Comparison of ENCODE assay signal across 8 cellular contexts in genomic region chr21:29298348-29299045, GRCh38. TPM values are rescaled to one million over a fixed set of nuclear protein-coding genes. Genes with fewer than 3 reads are reported as not detected.
DNase-seq lines count a peak whose midpoint lies in the region; ATAC-seq and TF ChIP-seq lines count a peak whose summit lies in the region.

Gene BACH1 (plus strand): TSS chr21:29298922. CDS start chr21:29321281, 22,359 bp downstream.

- peaks cover 4% of the 10 kb centered on the region for H3K9me3 Mint-ChIP-seq in activated CD4-positive, alpha-beta T cell treated with anti-CD3 and anti-CD28 coated beads, Interleukin-2, amount 10 ng/mL, durations not matched to agents 7 days and 5 days

- H3K4me3 Mint-ChIP-seq in activated CD4-positive, alpha-beta T cell treated with anti-CD3 and anti-CD28 coated beads, Interleukin-2, amount 10 ng/mL, durations not matched to agents 7 days and 5 days = peak within 1 kb of the TSS; percentile 78

- peak; percentile 91 for DNase-seq in Ammon's horn (ENCODE audit: low spot score)
- DNase-seq in GM19240 (ENCODE audit: insufficient read length, low spot score) = peak; percentile 56
- peak; percentile 97 for DNase-seq in NCI-H69 (lab: John Stamatoyannopoulos, UW)
- peak; percentile 81 for DNase-seq in activated CD4-positive, alpha-beta T cell treated with anti-CD3 and anti-CD28 coated beads, Interleukin-2, amount 10 ng/mL, durations not matched to agents 7 days and 5 days
- peak; percentile 21 for DNase-seq in cortex of kidney (lab: John Stamatoyannopoulos, UW)
- peak; percentile 93 to 98 for DNase-seq in left lung
- DNase-seq in stimulated activated CD4-positive, alpha-beta T cell treated with anti-CD3 and anti-CD28 coated beads, Interleukin-2, amount 100 ng/mL, for 48 hours = peak; percentile 85 to 88

- peak within 1 kb of the TSS; percentile 57 to 76 for H3K4me3 ChIP-seq in left lung

- peak within 1 kb of the TSS; percentile 82 for H3K27ac Mint-ChIP-seq in activated CD4-positive, alpha-beta T cell treated with anti-CD3 and anti-CD28 coated beads, Interleukin-2, amount 10 ng/mL, durations not matched to agents 7 days and 5 days

- CTCF ChIA-PET in activated CD4-positive, alpha-beta T cell treated with anti-CD3 and anti-CD28 coated beads, Interleukin-2, amount 10 ng/mL, durations not matched to agents 7 days and 5 days (lab: Charles Lee) = no interaction called here

- H3K4me1 ChIP-seq in left lung = peaks cover 31 to 52% of the 10 kb centered on the region in 2 donors

- POLR2A ChIA-PET in activated CD4-positive, alpha-beta T cell treated with anti-CD3 and anti-CD28 coated beads, Interleukin-2, amount 10 ng/mL, durations not matched to agents 7 days and 5 days (lab: Charles Lee) = no interaction called here

- H3K36me3 Mint-ChIP-seq in activated CD4-positive, alpha-beta T cell treated with anti-CD3 and anti-CD28 coated beads, Interleukin-2, amount 10 ng/mL, durations not matched to agents 7 days and 5 days (ENCODE audit: low read depth) = peaks cover 3% of the 10 kb centered on the region

- H3K27me3 Mint-ChIP-seq in activated CD4-positive, alpha-beta T cell treated with anti-CD3 and anti-CD28 coated beads, Interleukin-2, amount 10 ng/mL, durations not matched to agents 7 days and 5 days = no peaks in the 10 kb centered on the region

- intact Hi-C loops in left lung (cut with DNase I) = no loop called here

- H3K4me1 Mint-ChIP-seq in activated CD4-positive, alpha-beta T cell treated with anti-CD3 and anti-CD28 coated beads, Interleukin-2, amount 10 ng/mL, durations not matched to agents 7 days and 5 days = peaks cover 57% of the 10 kb centered on the region

- peak within 1 kb of the TSS; percentile 94 to 99 for H3K27ac ChIP-seq in left lung

- no peaks in the 10 kb centered on the region for H3K27me3 ChIP-seq in left lung

- H3K9me3 ChIP-seq in left lung = no peaks in the 10 kb centered on the region

- peak in 1 of 2 donors; percentile 58 for TF ChIP-seq CTCF in left lung (IDR thresholded peaks at IDR 0.05)

- peak; percentile 33 for ATAC-seq in HG03469 (IDR thresholded peaks at IDR 0.05; ENCODE audit: unreplicated experiment)
- ATAC-seq in left lung = peak; percentile 82

- no peaks in the 10 kb centered on the region for H3K36me3 ChIP-seq in left lung

RNA-seq across cellular contexts. Expression of gene BACH1, which starts in this region (rescaled TPM):
- 10 to 100 TPM; 21.1 to 23.4 TPM for total RNA-seq in activated CD4-positive, alpha-beta T cell treated with anti-CD3 and anti-CD28 coated beads, Interleukin-2, amount 10 ng/mL, durations not matched to agents 7 days and 5 days
- 100 to 1,000 TPM in 1 of 2 donors, 10 to 100 TPM in 1; 80.4 to 117 TPM for total RNA-seq in left lung

Comparison
In these comparisons a context has a peak if more than half of its experiments do, and no peak if none do; other contexts are left out.
1. Peak in every context shown above with its lines: DNase-seq, ATAC-seq, H3K4me3 ChIP-seq and H3K27ac ChIP-seq.
2. DNase-seq: peak in every context shown above with its lines; median percentile 97 in NCI-H69; 96 in left lung; 91 in Ammon's horn; 86 in stimulated activated CD4-positive, alpha-beta T cell treated with anti-CD3 and anti-CD28 coated beads, Interleukin-2, amount 100 ng/mL, for 48 hours; 81 in activated CD4-positive, alpha-beta T cell treated with anti-CD3 and anti-CD28 coated beads, Interleukin-2, amount 10 ng/mL, durations not matched to agents 7 days and 5 days; 56 in GM19240; 21 in cortex of kidney.